Comparison of ENCODE assay signal across 3 cellular contexts in genomic region chr2:146561996-146562395, GRCh38.
TF ChIP-seq lines count a peak whose summit lies in the region.

No MANE protein-coding gene starts in this region.

TF ChIP-seq in GM23338, 12 proteins besides CTCF, POLR2A, EP300 and RAD21:
- TF ChIP-seq NANOG (IDR thresholded peaks at IDR 0.05; ENCODE audit: borderline replicate concordance): no peak
- TF ChIP-seq POLR2AphosphoS5 (IDR thresholded peaks at IDR 0.05; ENCODE audit: low read depth): peak; percentile 47; the same call in 1 of the 2 replicates

TF ChIP-seq in HCT116, 20 proteins besides CTCF, POLR2A, EP300 and RAD21:
- TF ChIP-seq YY1 (IDR thresholded peaks at IDR 0.05; ENCODE audit: extremely low read depth, insufficient replicate concordance, low read depth, low read length) (no peak), MAX (IDR thresholded peaks at IDR 0.05) (no peak), EGR1 (IDR thresholded peaks at IDR 0.05; ENCODE audit: low read depth) (no peak), POLR2AphosphoS5 (IDR thresholded peaks at IDR 0.05; ENCODE audit: low read depth, low read length) (no peak), SP1 (IDR thresholded peaks at IDR 0.05; ENCODE audit: low read depth) (no peak), ELF1 (IDR thresholded peaks at IDR 0.05; ENCODE audit: borderline replicate concordance, low read depth) (no peak), REST (IDR thresholded peaks at IDR 0.05; ENCODE audit: low read depth) (no peak), EZH2 (IDR thresholded peaks at IDR 0.05) (no peak), FOSL1 (IDR thresholded peaks at IDR 0.05; ENCODE audit: low read depth) (no peak), TCF7L2 (IDR thresholded peaks at IDR 0.05; ENCODE audit: borderline replicate concordance, extremely low read depth, insufficient read depth, insufficient read length) (no peak), SRF (IDR thresholded peaks at IDR 0.05; ENCODE audit: low read depth) (no peak), EZH2phosphoT487 (IDR thresholded peaks at IDR 0.05; ENCODE audit: borderline replicate concordance) (no peak)
- TF ChIP-seq, protein P1, sequence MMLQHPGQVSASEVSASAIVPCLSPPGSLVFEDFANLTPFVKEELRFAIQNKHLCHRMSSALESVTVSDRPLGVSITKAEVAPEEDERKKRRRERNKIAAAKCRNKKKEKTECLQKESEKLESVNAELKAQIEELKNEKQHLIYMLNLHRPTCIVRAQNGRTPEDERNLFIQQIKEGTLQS (IDR thresholded peaks at IDR 0.05): no peak

TF ChIP-seq in H1, 55 proteins besides CTCF, POLR2A, EP300 and RAD21:
- no peak for TF ChIP-seq KDM4A (IDR thresholded peaks at IDR 0.05; ENCODE audit: low read depth, low read length, severe bottlenecking)
- peak; percentile 70 for TF ChIP-seq TBP (IDR thresholded peaks at IDR 0.05; ENCODE audit: low read depth, low read length)
- TF ChIP-seq POLR2AphosphoS5 (IDR thresholded peaks at IDR 0.05; ENCODE audit: low read depth, low read length): peak; percentile 65
- TF ChIP-seq GTF2F1 (IDR thresholded peaks at IDR 0.05; ENCODE audit: borderline replicate concordance, low read depth, low read length): 0 out of 2 replicates have a peak, but pooled peaks have one; percentile 26
- peak; percentile 97 for TF ChIP-seq TAF7 (optimal IDR thresholded peaks at IDR 0.05; ENCODE audit: borderline replicate concordance, low read depth, low read length)
- TF ChIP-seq RXRA (IDR thresholded peaks at IDR 0.05; ENCODE audit: insufficient read depth, low read depth, low read length): no peak
